18 cellular contexts compared by ENCODE assay signal in the genomic region with DNA sequence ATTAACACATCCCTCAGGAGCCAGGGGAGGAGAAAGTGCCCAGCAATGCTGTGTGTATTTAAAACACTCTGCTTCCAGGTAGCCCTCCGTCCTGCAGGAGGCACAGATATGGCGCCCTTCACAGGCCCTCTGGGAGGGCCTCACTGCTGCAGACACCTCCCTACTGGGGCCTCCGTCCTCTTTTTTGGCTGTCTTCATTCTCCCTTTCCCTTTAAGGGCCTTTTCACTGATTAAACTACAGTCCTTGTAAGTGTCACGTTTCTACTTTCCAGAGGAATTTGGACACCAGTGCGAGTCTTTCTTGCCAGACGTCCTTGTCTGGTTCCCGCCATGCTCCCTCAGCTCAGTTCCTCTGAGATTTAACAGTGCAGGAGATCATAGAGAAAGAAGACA. TPM values are rescaled to one million over a fixed set of nuclear protein-coding genes. Genes with fewer than 3 reads are reported as not detected.
DNase-seq lines count a peak whose midpoint lies in the region; ATAC-seq, FAIRE-seq and TF ChIP-seq lines count a peak whose summit lies in the region.
"Had no signal": no experiment of that assay in that cellular context is flagged by ENCODE, and none has a peak within 500 bp of the region (broad histone marks: within the 10 kb centered on the region; RNA-seq: fewer than 3 reads in every experiment).

No MANE protein-coding gene starts in this region.

- no peaks in the 10 kb centered on the region for H3K79me2 ChIP-seq in astrocyte (ENCODE audit: insufficient read depth, low read length)

- H3K27ac ChIP-seq in astrocyte (ENCODE audit: low read depth, low read length) (no peak overlapping the region), heart left ventricle (peak overlapping the region in 10 of 12 donors; percentile 1 to 68 (median 19)), muscle layer of duodenum (ENCODE audit: low read length) (peak overlapping the region; percentile 72), transverse colon (peak overlapping the region; percentile 89 to 91 (median 90))
- H3K27ac ChIP-seq: BLaER1 had no signal

- H3K9me3 ChIP-seq in astrocyte (ENCODE audit: insufficient read depth, low read depth, low read length) (no peaks in the 10 kb centered on the region), heart left ventricle (no peaks in the 10 kb centered on the region), muscle layer of duodenum (ENCODE audit: control insufficient read depth in 1 of 2, low read length in 2 of 2) (no peaks in the 10 kb centered on the region), transverse colon (no peaks in the 10 kb centered on the region), Caco-2 (no peaks in the 10 kb centered on the region)
- H3K9me3 ChIP-seq: BLaER1 had no signal

- H3K27ac Mint-ChIP-seq in astrocyte (ENCODE audit: unreplicated experiment) (no peak overlapping the region), Caco-2 (ENCODE audit: unreplicated experiment) (no peak overlapping the region)
- no peak overlapping the region for H3K27ac Mint-ChIP-seq in activated CD4-positive, alpha-beta memory T cell treated with anti-CD3 and anti-CD28 coated beads, Interleukin-2, amount 10 ng/mL, durations not matched to agents 7 days and 5 days

- DNase-seq in astrocyte (ENCODE audit: low read depth) (no peak), heart left ventricle (no peak), transverse colon (no peak), Caco-2 (no peak), G401 (ENCODE audit: low spot score) (no peak)
- DNase-seq in activated CD4-positive, alpha-beta memory T cell treated with anti-CD3 and anti-CD28 coated beads, Interleukin-2, amount 10 ng/mL, durations not matched to agents 7 days and 5 days, result no peak
- DNase-seq: activated CD4-positive, CD25-positive, alpha-beta regulatory T cell treated with anti-CD3 and anti-CD28 coated beads, Interleukin-2, amount 50 U/mL, for 72 hours; activated CD8-positive, alpha-beta memory T cell treated with anti-CD3 and anti-CD28 coated beads, Interleukin-2, amount 50 U/mL, for 4 hours; activated gamma-delta T cell treated with Interleukin-2 at 50 U/mL for 16 hours; mammary epithelial cell; NCI-H146; NCI-H226; NK-92 treated with Interleukin-12 subunit alpha and Interleukin-12 subunit beta, amount 100 ng/mL, for 24 hours; occipital lobe; stimulated activated naive CD8-positive, alpha-beta T cell treated with anti-CD3 and anti-CD28 coated beads, Interleukin-15, amount 100 ng/mL, for 72 hours had no signal

- ATAC-seq in heart left ventricle (peak in 2 of 4 donors; percentile 16 to 19), GM18505 (IDR thresholded peaks at IDR 0.05; ENCODE audit: unreplicated experiment) (no peak)
- ATAC-seq: stimulated activated naive CD8-positive, alpha-beta T cell treated with anti-CD3 and anti-CD28 coated beads, Interleukin-15, amount 100 ng/mL, for 72 hours had no signal

- peak overlapping the region; percentile 4 for H3K9ac ChIP-seq in astrocyte (ENCODE audit: low read length)
- H3K9ac ChIP-seq: BLaER1 had no signal

- TF ChIP-seq CTCF in astrocyte (IDR thresholded peaks at IDR 0.05; ENCODE audit: insufficient read depth, low read depth, low read length) (no peak), heart left ventricle (IDR thresholded peaks at IDR 0.05) (no peak), transverse colon (IDR thresholded peaks at IDR 0.05) (no peak), Caco-2 (IDR thresholded peaks at IDR 0.05; ENCODE audit: insufficient read depth in 1 of 2, low read depth in 1 of 2, low read length in 1 of 2, severe bottlenecking in 1 of 2, unreplicated experiment in 1 of 2) (no peak)

- H3K27me3 ChIP-seq in astrocyte (ENCODE audit: insufficient read depth, low read length) (no peaks in the 10 kb centered on the region), heart left ventricle (no peaks in the 10 kb centered on the region), muscle layer of duodenum (ENCODE audit: low read depth, low read length) (no peaks in the 10 kb centered on the region), transverse colon (no peaks in the 10 kb centered on the region), Caco-2 (replicated peaks; ENCODE audit: control insufficient read depth, insufficient read depth, low read length) (no peaks in the 10 kb centered on the region)
- H3K27me3 ChIP-seq: BLaER1 had no signal

- H3K27me3 Mint-ChIP-seq in astrocyte (ENCODE audit: low read depth, unreplicated experiment), result no peaks in the 10 kb centered on the region
- no peaks in the 10 kb centered on the region for H3K27me3 Mint-ChIP-seq in Caco-2 (ENCODE audit: insufficient read depth, unreplicated experiment)
- H3K27me3 Mint-ChIP-seq in activated CD4-positive, alpha-beta memory T cell treated with anti-CD3 and anti-CD28 coated beads, Interleukin-2, amount 10 ng/mL, durations not matched to agents 7 days and 5 days, result peaks cover 10% of the 10 kb centered on the region

- H3K4me1 Mint-ChIP-seq in astrocyte (ENCODE audit: low read depth, unreplicated experiment) (peaks cover 2% of the 10 kb centered on the region), Caco-2 (ENCODE audit: low read depth, unreplicated experiment) (no peaks in the 10 kb centered on the region)
- H3K4me1 Mint-ChIP-seq in activated CD4-positive, alpha-beta memory T cell treated with anti-CD3 and anti-CD28 coated beads, Interleukin-2, amount 10 ng/mL, durations not matched to agents 7 days and 5 days, result peaks cover 4% of the 10 kb centered on the region

- no peak for TF ChIP-seq EP300 in transverse colon (IDR thresholded peaks at IDR 0.05; ENCODE audit: low read depth)

- no peak for TF ChIP-seq POLR2A in heart left ventricle (IDR thresholded peaks at IDR 0.05)
- TF ChIP-seq POLR2A in transverse colon (IDR thresholded peaks at IDR 0.05), result no peak
- no peak for TF ChIP-seq POLR2A in GM18505 (IDR thresholded peaks at IDR 0.05; ENCODE audit: borderline replicate concordance, extremely low read depth, insufficient read depth, insufficient read length)

- BruUV-seq in Caco-2 (replicated peaks; lab: Mats Ljungman, UMichigan), result no TSS peak

- H3K9me3 Mint-ChIP-seq in astrocyte (ENCODE audit: unreplicated experiment), result no peaks in the 10 kb centered on the region
- no peaks in the 10 kb centered on the region for H3K9me3 Mint-ChIP-seq in Caco-2 (ENCODE audit: unreplicated experiment)
- no peaks in the 10 kb centered on the region for H3K9me3 Mint-ChIP-seq in activated CD4-positive, alpha-beta memory T cell treated with anti-CD3 and anti-CD28 coated beads, Interleukin-2, amount 10 ng/mL, durations not matched to agents 7 days and 5 days
- H3K9me3 Mint-ChIP-seq: stimulated activated naive CD8-positive, alpha-beta T cell treated with anti-CD3 and anti-CD28 coated beads, Interleukin-15, amount 100 ng/mL, for 72 hours had no signal

- no peaks in the 10 kb centered on the region for H4K20me1 ChIP-seq in astrocyte (ENCODE audit: insufficient read depth, low read length)
- H4K20me1 ChIP-seq: BLaER1 had no signal

- H3K4me3 ChIP-seq in astrocyte (ENCODE audit: insufficient read depth, low read depth, low read length) (no peak overlapping the region), heart left ventricle (no peak overlapping the region), muscle layer of duodenum (ENCODE audit: low read depth in 1 of 2, low read length in 2 of 2) (no peak overlapping the region), transverse colon (peak overlapping the region in 2 of 4 donors; percentile 27 to 36), Caco-2 (ENCODE audit: low read depth, low read length) (no peak overlapping the region)
- H3K4me3 ChIP-seq: BLaER1 had no signal

- in situ Hi-C loops in transverse colon (cut with MboI; ENCODE audit: low pct_ligation_motif_present in 1 of 4, low pct_unique_long_range_greater_than_20kb in 1 of 4, low sequenced_read_pairs in 3 of 4) (loop anchor here (5.0 to 25.0 kb wide), 4 partner anchors 133 to 493 kb away; partner anchors contain the start of gene MRPS33 (in 2 of the 4)), G401 (cut with HindIII; ENCODE audit: low sequenced_read_pairs) (no loop called here)

- H3K4me3 Mint-ChIP-seq in astrocyte (ENCODE audit: unreplicated experiment) (no peak overlapping the region), Caco-2 (ENCODE audit: unreplicated experiment) (no peak overlapping the region)
- H3K4me3 Mint-ChIP-seq in activated CD4-positive, alpha-beta memory T cell treated with anti-CD3 and anti-CD28 coated beads, Interleukin-2, amount 10 ng/mL, durations not matched to agents 7 days and 5 days, result no peak overlapping the region
- H3K4me3 Mint-ChIP-seq: stimulated activated naive CD8-positive, alpha-beta T cell treated with anti-CD3 and anti-CD28 coated beads, Interleukin-15, amount 100 ng/mL, for 72 hours had no signal

- FAIRE-seq in astrocyte (lab: Jason Lieb, UNC), result no peak

- intact Hi-C loops in heart left ventricle (cut with DNase I) (loop anchor here in 4 of 10 donors (2.0 to 5.0 kb wide), 3 partner anchors 42 to 136 kb away; partner anchors contain the start of gene MKRN1 (in 2 of the 4)), transverse colon (cut with DNase I; ENCODE audit: low total_unique reads) (no loop called here), Caco-2 (cut with micrococcal nuclease; ENCODE audit: unreplicated experiment) (no loop called here)

- CTCF ChIA-PET in Caco-2 (lab: Charles Lee), result interaction anchor here (1.0 to 4.7 kb wide), 3 partner anchors 134 to 586 kb away, joined by 3 to 52 read pairs (median 4); no protein-coding TSS in a partner anchor
- CTCF ChIA-PET in activated CD4-positive, alpha-beta memory T cell treated with anti-CD3 and anti-CD28 coated beads, Interleukin-2, amount 10 ng/mL, durations not matched to agents 7 days and 5 days (lab: Charles Lee), result no interaction called here

- H3K4me2 ChIP-seq in astrocyte (ENCODE audit: low read length), result no peak overlapping the region

- no peaks in the 10 kb centered on the region for H3K36me3 ChIP-seq in astrocyte (ENCODE audit: insufficient read depth, low read length)
- H3K36me3 ChIP-seq in heart left ventricle, result peaks cover 0 to 55% (median 29%) of the 10 kb centered on the region in 9 donors
- H3K36me3 ChIP-seq in muscle layer of duodenum (ENCODE audit: control insufficient read depth in 1 of 2, insufficient read depth in 2 of 2, low read length in 2 of 2), result peaks cover 0 to 8% of the 10 kb centered on the region in 2 donors
- no peaks in the 10 kb centered on the region for H3K36me3 ChIP-seq in transverse colon
- H3K36me3 ChIP-seq in Caco-2 (ENCODE audit: control insufficient read depth, insufficient read depth, low read length), result no peaks in the 10 kb centered on the region
- H3K36me3 ChIP-seq: BLaER1 had no signal

- H2AFZ ChIP-seq in astrocyte (ENCODE audit: low read depth, low read length), result no peak overlapping the region

- WGBS in heart left ventricle, 4 donors, result 48 to 60% (median 53%) methylated on average over 7 of the region's 7 CpGs
- WGBS in transverse colon (ENCODE audit: low coverage in 1 of 2), 2 donors, result 28 to 50% methylated on average over 3 to 7 of the region's 7 CpGs

- H3K4me1 ChIP-seq in astrocyte (ENCODE audit: insufficient read depth, low read length) (no peaks in the 10 kb centered on the region), heart left ventricle (peaks cover 0 to 21% (median 15%) of the 10 kb centered on the region in 12 donors), muscle layer of duodenum (ENCODE audit: control insufficient read depth in 1 of 2, insufficient read depth in 2 of 2, low read length in 2 of 2) (peaks cover 5 to 16% of the 10 kb centered on the region in 2 donors), transverse colon (peaks cover 10 to 28% (median 15%) of the 10 kb centered on the region in 4 donors), Caco-2 (no peaks in the 10 kb centered on the region)

- POLR2A ChIA-PET in Caco-2 (lab: Charles Lee), result no interaction called here
- POLR2A ChIA-PET in activated CD4-positive, alpha-beta memory T cell treated with anti-CD3 and anti-CD28 coated beads, Interleukin-2, amount 10 ng/mL, durations not matched to agents 7 days and 5 days (lab: Charles Lee), result no interaction called here

- peaks cover 19% of the 10 kb centered on the region for H3K36me3 Mint-ChIP-seq in astrocyte (ENCODE audit: low read depth, unreplicated experiment)
- no peaks in the 10 kb centered on the region for H3K36me3 Mint-ChIP-seq in Caco-2 (ENCODE audit: insufficient read depth, unreplicated experiment)
- no peaks in the 10 kb centered on the region for H3K36me3 Mint-ChIP-seq in activated CD4-positive, alpha-beta memory T cell treated with anti-CD3 and anti-CD28 coated beads, Interleukin-2, amount 10 ng/mL, durations not matched to agents 7 days and 5 days (ENCODE audit: low read depth)

RNA-seq across cellular contexts. Expression of gene MKRN1, which starts 39.7 kb away (rescaled TPM):
- total RNA-seq in astrocyte (91.7 and 95.7 TPM in 2 replicates), heart left ventricle (100 to 1,000 TPM in 5 of 9 donors, 10 to 100 TPM in 4; 52.3 to 109 (median 100) TPM), transverse colon (100 to 1,000 TPM; 143 to 288 (median 187) TPM), Caco-2 (2022) (62.4 and 73.0 TPM in 2 replicates)
- 10 to 100 TPM; 45.2 to 53.3 TPM for polyA plus RNA-seq in heart left ventricle
- total RNA-seq in G401 (2014; rRNA removed; shearing (Covaris generic)), result 54.2 and 81.9 TPM in 2 replicates
- total RNA-seq in activated CD4-positive, alpha-beta memory T cell treated with anti-CD3 and anti-CD28 coated beads, Interleukin-2, amount 10 ng/mL, durations not matched to agents 7 days and 5 days, result 100 to 1,000 TPM; 119 to 122 TPM
